8 cellular contexts compared by ENCODE assay signal in genomic region chr3:129824926-129825541, GRCh38.
A peak's percentile ranks its signal among the peaks of the same experiment; 100 is the strongest.
DNase-seq lines count a peak whose midpoint lies in the region; ATAC-seq, FAIRE-seq and TF ChIP-seq lines count a peak whose summit lies in the region.

No MANE protein-coding gene starts in this region.

- H3K4me1 Mint-ChIP-seq in stimulated activated memory B cell treated with anti-CD40 and anti-IgM and Interleukin-4, amounts not matched to agents 10 μg/mL and 1 μg/mL and 100 μg/mL, for 72 hours, result peaks cover 44% of the 10 kb centered on the region

- H3K36me3 ChIP-seq in bronchial epithelial cell (ENCODE audit: control insufficient read depth, insufficient read depth, low read length), result no peaks in the 10 kb centered on the region

- peak; percentile 75 for TF ChIP-seq CTCF in AG10803 (conservative IDR thresholded peaks at IDR 0.05; ENCODE audit: low read length)
- peak; percentile 61 for TF ChIP-seq CTCF in GM13976 (IDR thresholded peaks at IDR 0.05; ENCODE audit: borderline replicate concordance, control extremely low read depth, extremely low read depth, insufficient read depth, missing control alignments)
- TF ChIP-seq CTCF in bronchial epithelial cell (IDR thresholded peaks at IDR 0.05; ENCODE audit: insufficient read depth, low read length, severe bottlenecking), result peak; percentile 57

- H3K4me3 ChIP-seq in AG10803 (ENCODE audit: low read length), result no peak overlapping the region
- H3K4me3 ChIP-seq in bronchial epithelial cell (ENCODE audit: low read depth, low read length), result no peak overlapping the region

- FAIRE-seq in bronchial epithelial cell (lab: Jason Lieb, UNC), result no peak

- no peaks in the 10 kb centered on the region for H3K27me3 ChIP-seq in bronchial epithelial cell (ENCODE audit: control insufficient read depth, insufficient read depth, low read length)

- no peak overlapping the region for H3K4me3 Mint-ChIP-seq in stimulated activated memory B cell treated with anti-CD40 and anti-IgM and Interleukin-4, amounts not matched to agents 10 μg/mL and 1 μg/mL and 100 μg/mL, for 72 hours

- no peaks in the 10 kb centered on the region for H3K27me3 Mint-ChIP-seq in stimulated activated memory B cell treated with anti-CD40 and anti-IgM and Interleukin-4, amounts not matched to agents 10 μg/mL and 1 μg/mL and 100 μg/mL, for 72 hours

- ATAC-seq in stimulated activated memory B cell treated with anti-CD40 and anti-IgM and Interleukin-4, amounts not matched to agents 10 μg/mL and 1 μg/mL and 100 μg/mL, for 72 hours, result peak; percentile 47
- ATAC-seq in GM18861 (IDR thresholded peaks at IDR 0.05; ENCODE audit: unreplicated experiment), result no peak

- H3K27ac Mint-ChIP-seq in stimulated activated memory B cell treated with anti-CD40 and anti-IgM and Interleukin-4, amounts not matched to agents 10 μg/mL and 1 μg/mL and 100 μg/mL, for 72 hours, result no peak overlapping the region

- DNase-seq in AG10803 (ENCODE audit: low read depth), result peak; percentile 58
- DNase-seq in GM13976 (ENCODE audit: low spot score), result peak; percentile 40
- peak; percentile 12 for DNase-seq in NCI-H1092 (lab: John Stamatoyannopoulos, UW)
- peak; percentile 18 for DNase-seq in T follicular helper cell (ENCODE audit: low read depth)
- peak; percentile 56 for DNase-seq in bronchial epithelial cell (ENCODE audit: low read depth)
- DNase-seq in left kidney (ENCODE audit: low read depth, low spot score), result peak; percentile 83

- no peaks in the 10 kb centered on the region for H3K36me3 Mint-ChIP-seq in stimulated activated memory B cell treated with anti-CD40 and anti-IgM and Interleukin-4, amounts not matched to agents 10 μg/mL and 1 μg/mL and 100 μg/mL, for 72 hours

- in situ Hi-C loops in GM13976 (cut with MboI; ENCODE audit: low sequenced_read_pairs, unreplicated experiment), result loop anchor here (5.0 to 25.0 kb wide), 2 partner anchors 173 to 338 kb away; no protein-coding TSS in a partner anchor

- no peaks in the 10 kb centered on the region for H3K9me3 Mint-ChIP-seq in stimulated activated memory B cell treated with anti-CD40 and anti-IgM and Interleukin-4, amounts not matched to agents 10 μg/mL and 1 μg/mL and 100 μg/mL, for 72 hours

Comparison
In these comparisons a context has a peak if more than half of its experiments do, and no peak if none do; other contexts are left out.
1. DNase-seq: peak in every context shown above with its lines; median percentile 83 in left kidney; 58 in AG10803; 56 in bronchial epithelial cell; 40 in GM13976; 18 in T follicular helper cell; 12 in NCI-H1092.